39 cellular contexts compared by ENCODE assay signal in genomic region chr9:107183176-107183575, GRCh38.
"Had no signal": no experiment of that assay in that cellular context is flagged by ENCODE, and none has a peak within 500 bp of the region (broad histone marks: within the 10 kb centered on the region; RNA-seq: fewer than 3 reads in every experiment).

No MANE protein-coding gene starts in this region.

- H3K4me3 ChIP-seq: adrenal gland, body of pancreas, breast epithelium, cardiac muscle cell had no signal

- H3K4me1 ChIP-seq: adrenal gland, body of pancreas, breast epithelium had no signal

- H3K4me1 Mint-ChIP-seq: activated naive CD4-positive, alpha-beta T cell treated with anti-CD3 and anti-CD28 coated beads, Interleukin-2, amount 10 ng/mL, durations not matched to agents 7 days and 5 days; activated naive CD4-positive, alpha-beta T cell treated with anti-CD3 and anti-CD28 coated beads, Interleukin-2, amount 50 U/mL, for 24 hours; activated naive CD8-positive, alpha-beta T cell treated with anti-CD3 and anti-CD28 coated beads for 36 hours; activated naive CD8-positive, alpha-beta T cell treated with anti-CD3 and anti-CD28 coated beads, Interleukin-2, amount 10 ng/mL, durations not matched to agents 7 days and 5 days; activated naive CD8-positive, alpha-beta T cell treated with anti-CD3 and anti-CD28 coated beads, Interleukin-2, amount 50 U/mL, for 24 hours; activated T-helper 17 cell treated with anti-CD3 and anti-CD28 coated beads, Interleukin-2, amount 50 U/mL, for 72 hours; central memory CD8-positive, alpha-beta T cell had no signal

- H3K9me3 Mint-ChIP-seq: activated T-helper 2 cell treated with anti-CD3 and anti-CD28 coated beads, Interferon-gamma antibody, Interleukin-2, Interleukin-4, amounts not matched to agents 10 μg/mL and 5 μg/mL and 100 μg/mL, durations not matched to agents 14 hours and 24 hours and 36 hours had no signal

- FAIRE-seq: astrocyte, bronchial epithelial cell had no signal

- H3K9me3 ChIP-seq: adrenal gland, body of pancreas had no signal

- H3K27ac Mint-ChIP-seq: activated naive CD4-positive, alpha-beta T cell treated with anti-CD3 and anti-CD28 coated beads for 36 hours; activated naive CD4-positive, alpha-beta T cell treated with anti-CD3 and anti-CD28 coated beads, Interleukin-2, amount 10 ng/mL, durations not matched to agents 7 days and 5 days; activated naive CD4-positive, alpha-beta T cell treated with anti-CD3 and anti-CD28 coated beads, Interleukin-2, amount 50 U/mL, for 24 hours; activated naive CD4-positive, alpha-beta T cell treated with anti-CD3 and anti-CD28 coated beads, Interleukin-2, amount 50 U/mL, for 72 hours; activated naive CD8-positive, alpha-beta T cell; activated naive CD8-positive, alpha-beta T cell treated with anti-CD3 and anti-CD28 coated beads for 36 hours; activated naive CD8-positive, alpha-beta T cell treated with anti-CD3 and anti-CD28 coated beads, Interleukin-2, amount 10 ng/mL, durations not matched to agents 7 days and 5 days; activated naive CD8-positive, alpha-beta T cell treated with anti-CD3 and anti-CD28 coated beads, Interleukin-2, amount 50 U/mL, for 24 hours; activated T-cell treated with anti-CD3 and anti-CD28 coated beads, Interleukin-2, amount 50 U/mL, for 24 hours; activated T-cell treated with anti-CD3 and anti-CD28 coated beads, Interleukin-2, amount 50 U/mL, for 72 hours; activated T-helper 1 cell treated with anti-CD3 and anti-CD28 coated beads, Interleukin-12 subunit alpha, Interleukin-12 subunit beta, Interleukin-2, Interleukin-4 antibody, amounts not matched to agents 30 ng/mL and 10 ng/mL and 1 ng/mL, durations not matched to agents 14 hours and 24 hours and 36 hours; activated T-helper 17 cell treated with anti-CD3 and anti-CD28 coated beads, Interleukin-2, amount 50 U/mL, for 72 hours; activated T-helper 2 cell treated with anti-CD3 and anti-CD28 coated beads, Interferon-gamma antibody, Interleukin-2, Interleukin-4, amounts not matched to agents 10 μg/mL and 5 μg/mL and 100 μg/mL, durations not matched to agents 14 hours and 24 hours and 36 hours; brain had no signal

- H3K4me3 Mint-ChIP-seq: activated naive CD4-positive, alpha-beta T cell treated with anti-CD3 and anti-CD28 coated beads for 36 hours; activated naive CD4-positive, alpha-beta T cell treated with anti-CD3 and anti-CD28 coated beads, Interleukin-2, amount 10 ng/mL, durations not matched to agents 7 days and 5 days; activated naive CD4-positive, alpha-beta T cell treated with anti-CD3 and anti-CD28 coated beads, Interleukin-2, amount 50 U/mL, for 24 hours; activated naive CD8-positive, alpha-beta T cell; activated naive CD8-positive, alpha-beta T cell treated with anti-CD3 and anti-CD28 coated beads for 36 hours; activated naive CD8-positive, alpha-beta T cell treated with anti-CD3 and anti-CD28 coated beads, Interleukin-2, amount 10 ng/mL, durations not matched to agents 7 days and 5 days; activated naive CD8-positive, alpha-beta T cell treated with anti-CD3 and anti-CD28 coated beads, Interleukin-2, amount 50 U/mL, for 24 hours; activated T-cell treated with anti-CD3 and anti-CD28 coated beads, Interleukin-2, amount 50 U/mL, for 24 hours; activated T-cell treated with anti-CD3 and anti-CD28 coated beads, Interleukin-2, amount 50 U/mL, for 4 hours; activated T-cell treated with anti-CD3 and anti-CD28 coated beads, Interleukin-2, amount 50 U/mL, for 72 hours; activated T-helper 1 cell treated with anti-CD3 and anti-CD28 coated beads, Interleukin-12 subunit alpha, Interleukin-12 subunit beta, Interleukin-2, Interleukin-4 antibody, amounts not matched to agents 30 ng/mL and 10 ng/mL and 1 ng/mL, durations not matched to agents 14 hours and 24 hours and 36 hours; activated T-helper 17 cell treated with anti-CD3 and anti-CD28 coated beads, Interleukin-2, amount 50 U/mL, for 72 hours; brain; central memory CD8-positive, alpha-beta T cell had no signal

- ATAC-seq: activated naive CD4-positive, alpha-beta T cell treated with anti-CD3 and anti-CD28 coated beads, Interleukin-2, amount 50 U/mL, for 72 hours; activated naive CD8-positive, alpha-beta T cell treated with anti-CD3 and anti-CD28 coated beads, Interleukin-2, amount 50 U/mL, for 24 hours; activated T-cell treated with anti-CD3 and anti-CD28 coated beads, Interleukin-2, amount 50 U/mL, for 4 hours; activated T-cell treated with anti-CD3 and anti-CD28 coated beads, Interleukin-2, amount 50 U/mL, for 72 hours; activated T-helper 17 cell treated with anti-CD3 and anti-CD28 coated beads, Interleukin-2, amount 50 U/mL, for 72 hours; body of pancreas had no signal

- H3K36me3 ChIP-seq: adrenal gland, brain microvascular endothelial cell, breast epithelium, cardiac muscle cell had no signal

- H3K27me3 ChIP-seq: adrenal gland, body of pancreas, brain microvascular endothelial cell, breast epithelium, cardiac muscle cell had no signal

- H3K27ac ChIP-seq: adrenal gland, body of pancreas, brain microvascular endothelial cell, breast epithelium, cardiac muscle cell had no signal

- H3K36me3 Mint-ChIP-seq: activated naive CD4-positive, alpha-beta T cell treated with anti-CD3 and anti-CD28 coated beads, Interleukin-2, amount 10 ng/mL, durations not matched to agents 7 days and 5 days; activated naive CD8-positive, alpha-beta T cell treated with anti-CD3 and anti-CD28 coated beads for 36 hours; activated naive CD8-positive, alpha-beta T cell treated with anti-CD3 and anti-CD28 coated beads, Interleukin-2, amount 10 ng/mL, durations not matched to agents 7 days and 5 days had no signal

- DNase-seq: activated effector memory CD4-positive, alpha-beta T cell treated with anti-CD3 and anti-CD28 coated beads, Interleukin-2, amount 50 U/mL, for 16 hours; activated effector memory CD4-positive, alpha-beta T cell treated with Interleukin-2 at 50 U/mL for 16 hours; activated gamma-delta T cell; activated gamma-delta T cell treated with Interleukin-2 at 50 U/mL for 16 hours; activated naive CD4-positive, alpha-beta T cell; activated naive CD4-positive, alpha-beta T cell treated with anti-CD3 and anti-CD28 coated beads for 36 hours; activated naive CD4-positive, alpha-beta T cell treated with anti-CD3 and anti-CD28 coated beads, Interleukin-2, amount 10 ng/mL, durations not matched to agents 7 days and 5 days; activated naive CD4-positive, alpha-beta T cell treated with anti-CD3 and anti-CD28 coated beads, Interleukin-2, amount 50 U/mL, for 16 hours; activated naive CD4-positive, alpha-beta T cell treated with Interleukin-2 at 50 U/mL for 16 hours; activated naive CD8-positive, alpha-beta T cell treated with anti-CD3 and anti-CD28 coated beads for 36 hours; activated naive CD8-positive, alpha-beta T cell treated with anti-CD3 and anti-CD28 coated beads, Interleukin-2, amount 10 ng/mL, durations not matched to agents 7 days and 5 days; activated naive CD8-positive, alpha-beta T cell treated with anti-CD3 and anti-CD28 coated beads, Interleukin-2, amount 50 U/mL, for 24 hours; activated T-cell treated with anti-CD3 and anti-CD28 coated beads, Interleukin-2, amount 50 U/mL, for 1 hour; activated T-cell treated with anti-CD3 and anti-CD28 coated beads, Interleukin-2, amount 50 U/mL, for 24 hours; activated T-cell treated with anti-CD3 and anti-CD28 coated beads, Interleukin-2, amount 50 U/mL, for 4 hours; activated T-cell treated with anti-CD3 and anti-CD28 coated beads, Interleukin-2, amount 50 U/mL, for 48 hours; activated T-cell treated with anti-CD3 and anti-CD28 coated beads, Interleukin-2, amount 50 U/mL, for 72 hours; adrenal gland; amniotic stem cell; amygdala; anterior cingulate cortex; aorta; body of pancreas; brain microvascular endothelial cell; caudate nucleus; central memory CD4-positive, alpha-beta T cell; cerebellar nuclear complex had no signal
